8 cellular contexts compared by ENCODE assay signal in the genomic region with DNA sequence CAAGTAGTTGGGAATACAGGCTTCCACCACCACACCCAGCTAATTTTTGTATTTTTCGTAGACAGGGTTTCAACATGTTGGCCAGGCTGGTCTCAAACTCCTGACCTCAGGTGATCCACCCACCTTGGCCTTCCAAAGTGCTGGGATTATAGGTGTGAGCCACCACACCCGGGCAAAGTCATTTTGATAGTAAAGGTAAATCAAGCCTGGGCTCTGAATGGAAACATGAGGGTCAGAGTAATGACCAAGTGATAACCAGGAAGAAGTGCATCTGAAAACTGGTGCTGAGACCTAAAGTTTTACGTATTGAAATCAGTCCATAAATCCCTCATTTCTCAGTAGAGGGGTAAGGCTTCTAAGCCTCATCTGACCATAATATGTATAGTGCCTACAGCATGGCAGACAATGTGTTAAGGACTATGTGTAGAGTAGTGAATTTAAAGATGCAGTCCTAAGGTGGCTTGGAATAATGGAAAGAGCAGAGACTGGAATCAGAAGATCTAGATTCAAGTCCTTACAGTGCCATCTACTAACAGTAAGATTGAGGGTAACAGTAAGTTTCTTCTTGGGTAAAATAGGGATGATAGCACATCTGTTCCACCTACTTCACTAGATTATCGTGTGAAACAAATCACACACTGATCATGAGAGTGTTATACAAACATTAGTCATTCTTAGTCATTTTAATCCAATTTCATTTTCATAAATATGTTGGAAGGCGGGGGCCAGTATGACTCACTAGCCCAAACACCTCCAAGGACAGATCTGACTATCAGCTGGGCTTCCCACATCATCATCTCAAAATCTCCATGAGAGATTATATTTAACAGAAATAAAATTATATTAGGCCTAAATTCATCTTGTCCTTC. TPM values are rescaled to one million over a fixed set of nuclear protein-coding genes. Genes with fewer than 3 reads are reported as not detected.
DNase-seq lines count a peak whose midpoint lies in the region; ATAC-seq lines count a peak whose summit lies in the region.

No MANE protein-coding gene starts in this region.

- no peaks in the 10 kb centered on the region for H3K27me3 Mint-ChIP-seq in activated naive CD8-positive, alpha-beta T cell treated with anti-CD3 and anti-CD28 coated beads, Interleukin-2, amount 10 ng/mL, durations not matched to agents 7 days and 5 days

- H3K27ac Mint-ChIP-seq in activated naive CD8-positive, alpha-beta T cell treated with anti-CD3 and anti-CD28 coated beads, Interleukin-2, amount 10 ng/mL, durations not matched to agents 7 days and 5 days = peak overlapping the region; percentile 73

- DNase-seq in DMS53 (lab: John Stamatoyannopoulos, UW) = peak; percentile 90
- DNase-seq in LoVo (ENCODE audit: low spot score) = peak; percentile 76
- no peak for DNase-seq in activated naive CD8-positive, alpha-beta T cell treated with anti-CD3 and anti-CD28 coated beads, Interleukin-2, amount 10 ng/mL, durations not matched to agents 7 days and 5 days
- peak; percentile 64 for DNase-seq in kidney tubule cell (ENCODE audit: low spot score)
- peak in 1 of 49 donors; percentile 9 for DNase-seq in substantia nigra (lab: John Stamatoyannopoulos, UW)
- DNase-seq in DMS 273 (lab: John Stamatoyannopoulos, UW; ENCODE audit: unreplicated experiment) = no peak
- DNase-seq in NCI-H2196 treated with DMSO at 0.1 percent for 48 hours (lab: John Stamatoyannopoulos, UW; ENCODE audit: unreplicated experiment) = no peak

- H3K4me3 Mint-ChIP-seq in activated naive CD8-positive, alpha-beta T cell treated with anti-CD3 and anti-CD28 coated beads, Interleukin-2, amount 10 ng/mL, durations not matched to agents 7 days and 5 days = peak overlapping the region; percentile 49

- H3K4me1 Mint-ChIP-seq in activated naive CD8-positive, alpha-beta T cell treated with anti-CD3 and anti-CD28 coated beads, Interleukin-2, amount 10 ng/mL, durations not matched to agents 7 days and 5 days = peaks cover 40% of the 10 kb centered on the region

- ATAC-seq in GM21619 (IDR thresholded peaks at IDR 0.05; ENCODE audit: unreplicated experiment) = peak; percentile 56
- peak; percentile 71 for ATAC-seq in activated naive CD8-positive, alpha-beta T cell treated with anti-CD3 and anti-CD28 coated beads, Interleukin-2, amount 10 ng/mL, durations not matched to agents 7 days and 5 days (ENCODE audit: low read depth)

- H3K9me3 Mint-ChIP-seq in activated naive CD8-positive, alpha-beta T cell treated with anti-CD3 and anti-CD28 coated beads, Interleukin-2, amount 10 ng/mL, durations not matched to agents 7 days and 5 days = no peaks in the 10 kb centered on the region

- peak overlapping the region; percentile 64 for H3K27ac ChIP-seq in substantia nigra (ENCODE audit: low read depth, low read length, poor library complexity, severe bottlenecking)

- POLR2A ChIA-PET in activated naive CD8-positive, alpha-beta T cell treated with anti-CD3 and anti-CD28 coated beads, Interleukin-2, amount 10 ng/mL, durations not matched to agents 7 days and 5 days (lab: Charles Lee) = no interaction called here

- peaks cover 14% of the 10 kb centered on the region for H3K36me3 Mint-ChIP-seq in activated naive CD8-positive, alpha-beta T cell treated with anti-CD3 and anti-CD28 coated beads, Interleukin-2, amount 10 ng/mL, durations not matched to agents 7 days and 5 days

RNA-seq across cellular contexts. Expression of a gene that starts 11.2 kb away (rescaled TPM):
- total RNA-seq in activated naive CD8-positive, alpha-beta T cell treated with anti-CD3 and anti-CD28 coated beads, Interleukin-2, amount 10 ng/mL, durations not matched to agents 7 days and 5 days = 10 to 100 TPM; 40.1 to 46.1 TPM

RNA-seq across cellular contexts. Expression of a gene that starts 38.8 kb away (rescaled TPM):
- 1 to 10 TPM; 1.5 TPM for total RNA-seq in activated naive CD8-positive, alpha-beta T cell treated with anti-CD3 and anti-CD28 coated beads, Interleukin-2, amount 10 ng/mL, durations not matched to agents 7 days and 5 days

Comparison
In these comparisons a context has a peak if more than half of its experiments do, and no peak if none do; other contexts are left out.
1. DNase-seq: peak in DMS53 (single experiment), LoVo (single experiment) and kidney tubule cell (single experiment); none in activated naive CD8-positive, alpha-beta T cell treated with anti-CD3 and anti-CD28 coated beads, Interleukin-2, amount 10 ng/mL, durations not matched to agents 7 days and 5 days (single experiment), DMS 273 (single experiment) and NCI-H2196 treated with DMSO at 0.1 percent for 48 hours (single experiment).